Comparison of ENCODE assay signal across 2 cellular contexts in genomic region chr2:231038483-231039293, GRCh38.
TF ChIP-seq lines count a peak whose summit lies in the region.

No MANE protein-coding gene starts in this region.

TF ChIP-seq in A549, 52 proteins besides CTCF, POLR2A, EP300 and RAD21 (continued from another document):
- TF ChIP-seq GATA3 (IDR thresholded peaks at IDR 0.05; ENCODE audit: borderline replicate concordance) (no peak), TP53 (CRISPR knock-in tag; IDR thresholded peaks at IDR 0.05) (no peak), JUN (IDR thresholded peaks at IDR 0.05) (no peak), TFCP2L1 (CRISPR knock-in tag; IDR thresholded peaks at IDR 0.05) (no peak), NPAS2 (CRISPR knock-in tag; IDR thresholded peaks at IDR 0.05; ENCODE audit: borderline replicate concordance) (no peak), FOSL2 (IDR thresholded peaks at IDR 0.05) (no peak), FOSL2 (CRISPR knock-in tag; IDR thresholded peaks at IDR 0.05) (no peak), FOSB (CRISPR knock-in tag; IDR thresholded peaks at IDR 0.05) (no peak), ZFP36 (IDR thresholded peaks at IDR 0.05; ENCODE audit: borderline replicate concordance, partially characterized antibody) (no peak), CBX2 (IDR thresholded peaks at IDR 0.05; ENCODE audit: borderline replicate concordance, low read depth) (no peak), RFX5 (IDR thresholded peaks at IDR 0.05) (no peak)
- TF ChIP-seq, protein P1, sequence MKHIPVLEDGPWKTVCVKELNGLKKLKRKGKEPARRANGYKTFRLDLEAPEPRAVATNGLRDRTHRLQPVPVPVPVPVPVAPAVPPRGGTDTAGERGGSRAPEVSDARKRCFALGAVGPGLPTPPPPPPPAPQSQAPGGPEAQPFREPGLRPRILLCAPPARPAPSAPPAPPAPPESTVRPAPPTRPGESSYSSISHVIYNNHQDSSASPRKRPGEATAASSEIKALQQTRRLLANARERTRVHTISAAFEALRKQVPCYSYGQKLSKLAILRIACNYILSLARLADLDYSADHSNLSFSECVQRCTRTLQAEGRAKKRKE (CRISPR knock-in tag; IDR thresholded peaks at IDR 0.05; ENCODE audit: low read depth) = no peak

TF ChIP-seq in HEK293, 187 proteins besides CTCF, POLR2A, EP300 and RAD21 (continued from another document):
- 0 out of 2 replicates have a peak, but pooled peaks have one; percentile 3 for TF ChIP-seq PATZ1 (tag by site-specific recombination; IDR thresholded peaks at IDR 0.05)
- TF ChIP-seq, protein P2, sequence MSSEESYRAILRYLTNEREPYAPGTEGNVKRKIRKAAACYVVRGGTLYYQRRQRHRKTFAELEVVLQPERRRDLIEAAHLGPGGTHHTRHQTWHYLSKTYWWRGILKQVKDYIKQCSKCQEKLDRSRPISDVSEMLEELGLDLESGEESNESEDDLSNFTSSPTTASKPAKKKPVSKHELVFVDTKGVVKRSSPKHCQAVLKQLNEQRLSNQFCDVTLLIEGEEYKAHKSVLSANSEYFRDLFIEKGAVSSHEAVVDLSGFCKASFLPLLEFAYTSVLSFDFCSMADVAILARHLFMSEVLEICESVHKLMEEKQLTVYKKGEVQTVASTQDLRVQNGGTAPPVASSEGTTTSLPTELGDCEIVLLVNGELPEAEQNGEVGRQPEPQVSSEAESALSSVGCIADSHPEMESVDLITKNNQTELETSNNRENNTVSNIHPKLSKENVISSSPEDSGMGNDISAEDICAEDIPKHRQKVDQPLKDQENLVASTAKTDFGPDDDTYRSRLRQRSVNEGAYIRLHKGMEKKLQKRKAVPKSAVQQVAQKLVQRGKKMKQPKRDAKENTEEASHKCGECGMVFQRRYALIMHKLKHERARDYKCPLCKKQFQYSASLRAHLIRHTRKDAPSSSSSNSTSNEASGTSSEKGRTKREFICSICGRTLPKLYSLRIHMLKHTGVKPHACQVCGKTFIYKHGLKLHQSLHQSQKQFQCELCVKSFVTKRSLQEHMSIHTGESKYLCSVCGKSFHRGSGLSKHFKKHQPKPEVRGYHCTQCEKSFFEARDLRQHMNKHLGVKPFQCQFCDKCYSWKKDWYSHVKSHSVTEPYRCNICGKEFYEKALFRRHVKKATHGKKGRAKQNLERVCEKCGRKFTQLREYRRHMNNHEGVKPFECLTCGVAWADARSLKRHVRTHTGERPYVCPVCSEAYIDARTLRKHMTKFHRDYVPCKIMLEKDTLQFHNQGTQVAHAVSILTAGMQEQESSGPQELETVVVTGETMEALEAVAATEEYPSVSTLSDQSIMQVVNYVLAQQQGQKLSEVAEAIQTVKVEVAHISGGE (tag by site-specific recombination; conservative IDR thresholded peaks at IDR 0.05; ENCODE audit: low read depth) = peak; percentile 55; the same call in 1 of the 2 replicates
- TF ChIP-seq ZNF18 (tag by site-specific recombination; IDR thresholded peaks at IDR 0.05) = peak; percentile 65
- peak; percentile 9 for TF ChIP-seq ZBTB26 (tag by site-specific recombination; optimal IDR thresholded peaks at IDR 0.05)
- TF ChIP-seq ZNF404 (tag by site-specific recombination; IDR thresholded peaks at IDR 0.05) = no peak
TF ChIP-seq in HEK293: peak in this region for 4.
